Comparison of ENCODE assay signal across 21 cellular contexts in genomic region chr14:105260826-105261438, GRCh38. TPM values are rescaled to one million over a fixed set of nuclear protein-coding genes. Genes with fewer than 3 reads are reported as not detected.
A peak's percentile ranks its signal among the peaks of the same experiment; 100 is the strongest.
DNase-seq lines count a peak whose midpoint lies in the region; ATAC-seq, FAIRE-seq and TF ChIP-seq lines count a peak whose summit lies in the region.
"Had no signal": no experiment of that assay in that cellular context is flagged by ENCODE, and none has a peak within 500 bp of the region (broad histone marks: within the 10 kb centered on the region; RNA-seq: fewer than 3 reads in every experiment).

No MANE protein-coding gene starts in this region.

- H3K9me3 Mint-ChIP-seq in glutamatergic neuron (ENCODE audit: unreplicated experiment): peaks cover 4% of the 10 kb centered on the region

- ATAC-seq in left ventricle myocardium superior (peak; percentile 16), upper lobe of right lung (no peak)

- FAIRE-seq in HTR-8/SVneo (lab: Jason Lieb, UNC): no peak
- FAIRE-seq: A204.1, GM12891 had no signal

- no peaks in the 10 kb centered on the region for H3K9me3 ChIP-seq in left ventricle myocardium inferior (replicated peaks)
- H3K9me3 ChIP-seq in upper lobe of right lung: no peaks in the 10 kb centered on the region
- H3K9me3 ChIP-seq: Peyer's patch had no signal

- H3K27ac ChIP-seq in left ventricle myocardium inferior (replicated peaks) (no peak overlapping the region), upper lobe of right lung (no peak overlapping the region)
- H3K27ac ChIP-seq: GM23248, Peyer's patch, SK-N-MC had no signal

- no peak overlapping the region for H3K4me3 ChIP-seq in left ventricle myocardium inferior
- H3K4me3 ChIP-seq in upper lobe of right lung: no peak overlapping the region
- H3K4me3 ChIP-seq: GM23248, Peyer's patch, SK-N-MC had no signal

- H3K27me3 Mint-ChIP-seq in glutamatergic neuron (ENCODE audit: unreplicated experiment): no peaks in the 10 kb centered on the region

- DNase-seq in left ventricle myocardium superior (no peak), left ventricle myocardium inferior (no peak), NCI-H69 (lab: John Stamatoyannopoulos, UW) (peak; percentile 63), glutamatergic neuron (peak; percentile 57), upper lobe of right lung (peak; percentile 48), HTR-8/SVneo (ENCODE audit: insufficient read length, low spot score) (no peak), NCI-H526 treated with DMSO at 0.1 percent for 48 hours (lab: John Stamatoyannopoulos, UW) (no peak)
- no peak for DNase-seq in central memory CD4-positive, alpha-beta T cell
- DNase-seq: DND-41, GM23248, HCEC 1CT, Karpas-422, MV-4-11, NCI-H1105 treated with DMSO at 0.1 percent for 48 hours, NCI-H1694, NCI-H2081, Peyer's patch, SW 1271 had no signal

- peaks cover 12% of the 10 kb centered on the region for H3K36me3 ChIP-seq in left ventricle myocardium inferior
- H3K36me3 ChIP-seq in upper lobe of right lung: peaks cover 17% of the 10 kb centered on the region

- H3K4me1 Mint-ChIP-seq in glutamatergic neuron (ENCODE audit: low read depth, unreplicated experiment): peaks cover 12% of the 10 kb centered on the region

- no peak for TF ChIP-seq CTCF in left ventricle myocardium inferior (IDR thresholded peaks at IDR 0.05; ENCODE audit: borderline replicate concordance)
- TF ChIP-seq CTCF in glutamatergic neuron (IDR thresholded peaks at IDR 0.05; ENCODE audit: partially characterized antibody, unreplicated experiment): no peak
- TF ChIP-seq CTCF in upper lobe of right lung (IDR thresholded peaks at IDR 0.05): no peak

- peak overlapping the region; percentile 61 for H3K4me3 Mint-ChIP-seq in glutamatergic neuron (ENCODE audit: unreplicated experiment)

- intact Hi-C loops in left ventricle myocardium superior (cut with micrococcal nuclease) (no loop called here), left ventricle myocardium inferior (cut with micrococcal nuclease) (no loop called here), upper lobe of right lung (cut with DNase I) (no loop called here)

- H3K27me3 ChIP-seq in left ventricle myocardium inferior (ENCODE audit: low read depth): no peaks in the 10 kb centered on the region
- H3K27me3 ChIP-seq in upper lobe of right lung: no peaks in the 10 kb centered on the region
- H3K27me3 ChIP-seq: Peyer's patch had no signal

- peaks cover 23% of the 10 kb centered on the region for H3K4me1 ChIP-seq in left ventricle myocardium inferior
- no peaks in the 10 kb centered on the region for H3K4me1 ChIP-seq in upper lobe of right lung

- H3K36me3 Mint-ChIP-seq in glutamatergic neuron (ENCODE audit: unreplicated experiment): no peaks in the 10 kb centered on the region

- peak overlapping the region; percentile 73 for H3K27ac Mint-ChIP-seq in glutamatergic neuron (ENCODE audit: unreplicated experiment)

RNA-seq across cellular contexts. Expression of gene BTBD6, which starts 12.6 kb away (rescaled TPM):
- total RNA-seq in left ventricle myocardium superior (51.6 TPM), left ventricle myocardium inferior (45.3 TPM), glutamatergic neuron (ENCODE audit: unreplicated experiment) (36.3 TPM), upper lobe of right lung (51.3 TPM)

RNA-seq across cellular contexts. Expression of gene BRF1, which starts 39.9 kb away (rescaled TPM):
- total RNA-seq in left ventricle myocardium superior: 20.3 TPM
- total RNA-seq in left ventricle myocardium inferior: 19.8 TPM
- total RNA-seq in glutamatergic neuron (ENCODE audit: unreplicated experiment): 54.6 TPM
- total RNA-seq in upper lobe of right lung: 31.2 TPM

RNA-seq across cellular contexts. Expression of gene PACS2, which starts 53.6 kb away (rescaled TPM):
- total RNA-seq in left ventricle myocardium superior (76.2 TPM), left ventricle myocardium inferior (64.0 TPM), glutamatergic neuron (ENCODE audit: unreplicated experiment) (263 TPM), upper lobe of right lung (86.6 TPM)

Comparison
In these comparisons a context has a peak if more than half of its experiments do, and no peak if none do; other contexts are left out.
1. DNase-seq: peak in NCI-H69 (single experiment), glutamatergic neuron (single experiment) and upper lobe of right lung (single experiment); none in left ventricle myocardium superior (single experiment), left ventricle myocardium inferior (single experiment), HTR-8/SVneo (single experiment), NCI-H526 treated with DMSO at 0.1 percent for 48 hours (single experiment) and central memory CD4-positive, alpha-beta T cell (single experiment).